ENCODE assay signal across 1 cellular context in genomic region chr18:28177828-28178635, GRCh38.
TF ChIP-seq lines count a peak whose summit lies in the region.

No MANE protein-coding gene starts in this region.

TF ChIP-seq in SK-N-SH treated with all-trans-retinoic acid at 6 μM for 48 hours, 23 proteins besides CTCF, POLR2A, EP300 and RAD21 (continued from another document):
- no peak for TF ChIP-seq CSRNP3 (CRISPR knock-in tag; IDR thresholded peaks at IDR 0.05)
- TF ChIP-seq ZFP3 (CRISPR knock-in tag; IDR thresholded peaks at IDR 0.05), result no peak
TF ChIP-seq in SK-N-SH treated with all-trans-retinoic acid at 6 μM for 48 hours: peak in this region for 2.
